Comparison of ENCODE assay signal across 8 cellular contexts in genomic region chr12:121992059-121992879, GRCh38. TPM values are rescaled to one million over a fixed set of nuclear protein-coding genes. Genes with fewer than 3 reads are reported as not detected.
A peak's percentile ranks its signal among the peaks of the same experiment; 100 is the strongest.
DNase-seq lines count a peak whose midpoint lies in the region; ATAC-seq, FAIRE-seq and TF ChIP-seq lines count a peak whose summit lies in the region.

No MANE protein-coding gene starts in this region.

- H3K9me3 ChIP-seq in prostate gland (no peaks in the 10 kb centered on the region), tibial nerve (no peaks in the 10 kb centered on the region)

- peak; percentile 80 for ATAC-seq in HG03432 (IDR thresholded peaks at IDR 0.05; ENCODE audit: unreplicated experiment)

- TF ChIP-seq POLR2A in prostate gland (IDR thresholded peaks at IDR 0.05) = no peak
- no peak for TF ChIP-seq POLR2A in tibial nerve (IDR thresholded peaks at IDR 0.05)

- no peak for TF ChIP-seq CTCF in AG09309 (IDR thresholded peaks at IDR 0.05; ENCODE audit: control insufficient read depth, insufficient read depth, low read depth, low read length, missing control alignments)
- TF ChIP-seq CTCF in choroid plexus epithelial cell (conservative IDR thresholded peaks at IDR 0.05; ENCODE audit: low read depth, low read length) = no peak
- TF ChIP-seq CTCF in prostate gland (IDR thresholded peaks at IDR 0.05) = no peak
- TF ChIP-seq CTCF in tibial nerve (IDR thresholded peaks at IDR 0.05) = no peak

- no peaks in the 10 kb centered on the region for H3K27me3 ChIP-seq in prostate gland (replicated peaks; ENCODE audit: insufficient read depth)
- no peaks in the 10 kb centered on the region for H3K27me3 ChIP-seq in tibial nerve

- H3K4me1 ChIP-seq in prostate gland (replicated peaks) (no peaks in the 10 kb centered on the region), tibial nerve (no peaks in the 10 kb centered on the region)

- H3K27ac ChIP-seq in prostate gland (peak overlapping the region in 1 of 2 donors; percentile 17), tibial nerve (no peak overlapping the region)

- DNase-seq in AG09309 (ENCODE audit: low read depth) = peak; percentile 91
- DNase-seq in GM19239 (ENCODE audit: insufficient read length, low spot score) = peak; percentile 71
- DNase-seq in activated CD4-positive, CD25-positive, alpha-beta regulatory T cell treated with anti-CD3 and anti-CD28 coated beads, Interleukin-2, amount 50 U/mL, for 16 hours (ENCODE audit: low read depth, low spot score) = peak; percentile 14
- DNase-seq in choroid plexus epithelial cell (ENCODE audit: low read depth) = peak; percentile 99
- DNase-seq in prostate gland (ENCODE audit: low spot score) = peak; percentile 77
- no peak for DNase-seq in tibial nerve (ENCODE audit: low spot score in 2 of 2)
- DNase-seq in NCI-H1436 (lab: John Stamatoyannopoulos, UW) = no peak

- no peak for TF ChIP-seq EP300 in tibial nerve (IDR thresholded peaks at IDR 0.05)

- H3K36me3 ChIP-seq in prostate gland (no peaks in the 10 kb centered on the region), tibial nerve (no peaks in the 10 kb centered on the region)

- intact Hi-C loops in prostate gland (cut with DNase I) = no loop called here

- WGBS in prostate gland = 52% methylated on average over 21 of the region's 21 CpGs
- WGBS in tibial nerve, 2 donors = 81 to 83% methylated on average over 21 of the region's 21 CpGs

- peak; percentile 94 for FAIRE-seq in GM19239 (lab: Jason Lieb, UNC)

- H3K4me3 ChIP-seq in AG09309 (ENCODE audit: control insufficient read depth, low read depth, low read length) (no peak overlapping the region), choroid plexus epithelial cell (ENCODE audit: low read depth, low read length) (no peak overlapping the region), prostate gland (no peak overlapping the region), tibial nerve (no peak overlapping the region)

RNA-seq across cellular contexts. Expression of gene BCL7A, which starts 29.4 kb away (rescaled TPM):
- total RNA-seq in prostate gland (10 to 100 TPM; 10.3 to 15.4 TPM), tibial nerve (10 to 100 TPM in 1 of 4 donors, 1 to 10 TPM in 3; 2.4 to 10.7 (median 5.1) TPM)

Comparison
In these comparisons a context has a peak if more than half of its experiments do, and no peak if none do; other contexts are left out.
1. DNase-seq: peak in AG09309 (single experiment), GM19239 (single experiment), activated CD4-positive, CD25-positive, alpha-beta regulatory T cell treated with anti-CD3 and anti-CD28 coated beads, Interleukin-2, amount 50 U/mL, for 16 hours (single experiment), choroid plexus epithelial cell (single experiment) and prostate gland (single experiment); none in tibial nerve (0 of 2) and NCI-H1436 (single experiment).